In genomic region chr19:49911381-49912145, GRCh38 we compare ENCODE assay signal across 8 cellular contexts. TPM values are rescaled to one million over a fixed set of nuclear protein-coding genes. Genes with fewer than 3 reads are reported as not detected.
DNase-seq lines count a peak whose midpoint lies in the region; ATAC-seq, FAIRE-seq and TF ChIP-seq lines count a peak whose summit lies in the region.

No MANE protein-coding gene starts in this region.

- peak; percentile 66 for DNase-seq in GM12891 (ENCODE audit: insufficient read length, low spot score)
- DNase-seq in astrocyte (ENCODE audit: low read depth): no peak
- DNase-seq in neural progenitor cell (ENCODE audit: low spot score): no peak
- DNase-seq in NCI-H2081 treated with DMSO at 0.1 percent for 48 hours (lab: John Stamatoyannopoulos, UW): no peak
- no peak for DNase-seq in NCI-H1436 (lab: John Stamatoyannopoulos, UW)

- peak; percentile 43 for ATAC-seq in HG03571 (IDR thresholded peaks at IDR 0.05; ENCODE audit: unreplicated experiment)
- no peak for ATAC-seq in HG03565 (IDR thresholded peaks at IDR 0.05; ENCODE audit: unreplicated experiment)
- ATAC-seq in HG03469 (IDR thresholded peaks at IDR 0.05; ENCODE audit: unreplicated experiment): no peak

- H2AFZ ChIP-seq in astrocyte (ENCODE audit: low read depth, low read length): no peak overlapping the region
- H2AFZ ChIP-seq in neural progenitor cell (replicated peaks): no peak overlapping the region

- peaks cover 56% of the 10 kb centered on the region for H3K79me2 ChIP-seq in astrocyte (ENCODE audit: insufficient read depth, low read length)
- peaks cover 57% of the 10 kb centered on the region for H3K79me2 ChIP-seq in neural progenitor cell (ENCODE audit: low read depth)

- FAIRE-seq in GM12891 (lab: Jason Lieb, UNC) (peak; percentile 85), astrocyte (lab: Jason Lieb, UNC) (no peak)

- no peak for TF ChIP-seq POLR2A in GM12891 (IDR thresholded peaks at IDR 0.05; ENCODE audit: low read depth, low read length)

- no peaks in the 10 kb centered on the region for H3K27me3 ChIP-seq in astrocyte (ENCODE audit: insufficient read depth, low read length)
- H3K27me3 ChIP-seq in neural progenitor cell: no peaks in the 10 kb centered on the region

- no peaks in the 10 kb centered on the region for H3F3A ChIP-seq in neural progenitor cell (ENCODE audit: low read depth)

- H3K9me3 ChIP-seq in astrocyte (ENCODE audit: insufficient read depth, low read depth, low read length): no peaks in the 10 kb centered on the region
- no peaks in the 10 kb centered on the region for H3K9me3 ChIP-seq in neural progenitor cell (ENCODE audit: low read depth)

- H3K4me3 ChIP-seq in astrocyte (ENCODE audit: insufficient read depth, low read depth, low read length) (no peak overlapping the region), neural progenitor cell (no peak overlapping the region)

- H3K27me3 Mint-ChIP-seq in astrocyte (ENCODE audit: low read depth, unreplicated experiment): no peaks in the 10 kb centered on the region
- H3K27me3 Mint-ChIP-seq in neural progenitor cell (ENCODE audit: insufficient read depth, low read depth): peaks cover 11% of the 10 kb centered on the region

- TF ChIP-seq CTCF in astrocyte (IDR thresholded peaks at IDR 0.05; ENCODE audit: insufficient read depth, low read depth, low read length): no peak
- TF ChIP-seq CTCF in neural progenitor cell (IDR thresholded peaks at IDR 0.05): no peak

- peaks cover 14% of the 10 kb centered on the region for H3K36me3 ChIP-seq in astrocyte (ENCODE audit: insufficient read depth, low read length)
- H3K36me3 ChIP-seq in neural progenitor cell: no peaks in the 10 kb centered on the region

- no peaks in the 10 kb centered on the region for H3K9me3 Mint-ChIP-seq in astrocyte (ENCODE audit: unreplicated experiment)
- peaks cover 3% of the 10 kb centered on the region for H3K9me3 Mint-ChIP-seq in neural progenitor cell

- H3K9ac ChIP-seq in astrocyte (ENCODE audit: low read length) (peak overlapping the region; percentile 10), neural progenitor cell (no peak overlapping the region)

- H3K4me3 Mint-ChIP-seq in astrocyte (ENCODE audit: unreplicated experiment): no peak overlapping the region
- peak overlapping the region; percentile 52 for H3K4me3 Mint-ChIP-seq in neural progenitor cell

- peaks cover 10% of the 10 kb centered on the region for H3K4me1 Mint-ChIP-seq in astrocyte (ENCODE audit: low read depth, unreplicated experiment)
- peaks cover 3% of the 10 kb centered on the region for H3K4me1 Mint-ChIP-seq in neural progenitor cell

- peaks cover 33% of the 10 kb centered on the region for H3K36me3 Mint-ChIP-seq in astrocyte (ENCODE audit: low read depth, unreplicated experiment)
- peaks cover 43% of the 10 kb centered on the region for H3K36me3 Mint-ChIP-seq in neural progenitor cell

- H3K4me1 ChIP-seq in astrocyte (ENCODE audit: insufficient read depth, low read length) (no peaks in the 10 kb centered on the region), neural progenitor cell (no peaks in the 10 kb centered on the region)

- H3K4me2 ChIP-seq in astrocyte (ENCODE audit: low read length) (peak overlapping the region; percentile 11), neural progenitor cell (no peak overlapping the region)

- no peak overlapping the region for H3K27ac ChIP-seq in astrocyte (ENCODE audit: low read depth, low read length)
- no peak overlapping the region for H3K27ac ChIP-seq in neural progenitor cell

- H4K20me1 ChIP-seq in astrocyte (ENCODE audit: insufficient read depth, low read length) (peaks cover 75% of the 10 kb centered on the region), neural progenitor cell (ENCODE audit: low read depth) (peaks cover 83% of the 10 kb centered on the region)

- H3K27ac Mint-ChIP-seq in astrocyte (ENCODE audit: unreplicated experiment) (peak overlapping the region; percentile 3), neural progenitor cell (peak overlapping the region; percentile 30)

TF ChIP-seq in GM12891, 5 proteins besides CTCF, POLR2A, EP300 and RAD21:
- TF ChIP-seq POLR2AphosphoS5 (IDR thresholded peaks at IDR 0.05; ENCODE audit: low read depth, low read length): 0 out of 2 replicates have a peak, but pooled peaks have one; percentile 28
- TF ChIP-seq PAX5 (IDR thresholded peaks at IDR 0.05; ENCODE audit: insufficient read depth, low read length, severe bottlenecking): no peak
- no peak for TF ChIP-seq TAF1 (IDR thresholded peaks at IDR 0.05; ENCODE audit: low read depth, low read length)
- TF ChIP-seq SPI1 (IDR thresholded peaks at IDR 0.05; ENCODE audit: low read depth, low read length): peak; percentile 48
- 0 out of 2 replicates have a peak, but pooled peaks have one; percentile 38 for TF ChIP-seq POU2F2 (IDR thresholded peaks at IDR 0.05; ENCODE audit: low read depth, low read length)

RNA-seq across cellular contexts. Expression of gene IL4I1, which starts 14.9 kb away (rescaled TPM):
- 30.1 TPM for polyA plus RNA-seq in GM12891 (2012; ENCODE audit: low read depth, missing spikeins)
- total RNA-seq in astrocyte: 0.27 and 0.50 TPM in 2 replicates
- total RNA-seq in neural progenitor cell (ENCODE audit: low replicate concordance): 0.56 TPM in 1 of 2 replicates, not detected in the other

RNA-seq across cellular contexts. Expression of gene ATF5, which starts 17.4 kb away (rescaled TPM):
- polyA plus RNA-seq in GM12891 (2012; ENCODE audit: low read depth, missing spikeins): 41.3 TPM
- 30.8 and 35.5 TPM in 2 replicates for total RNA-seq in astrocyte
- 1.6 and 10.6 TPM in 2 replicates for total RNA-seq in neural progenitor cell (ENCODE audit: low replicate concordance)

RNA-seq across cellular contexts. Expression of gene NUP62, which starts 17.7 kb away (rescaled TPM):
- polyA plus RNA-seq in GM12891 (2012; ENCODE audit: low read depth, missing spikeins): 57.2 TPM
- total RNA-seq in astrocyte (42.7 and 49.5 TPM in 2 replicates), neural progenitor cell (ENCODE audit: low replicate concordance) (48.2 and 83.8 TPM in 2 replicates)

RNA-seq across cellular contexts. Expression of gene TBC1D17, which starts 34.1 kb away (rescaled TPM):
- polyA plus RNA-seq in GM12891 (2012; ENCODE audit: low read depth, missing spikeins): 29.6 TPM
- total RNA-seq in astrocyte (29.1 and 32.2 TPM in 2 replicates), neural progenitor cell (ENCODE audit: low replicate concordance) (10.4 and 15.9 TPM in 2 replicates)

RNA-seq across cellular contexts. Expression of gene AKT1S1, which starts 34.4 kb away (rescaled TPM):
- 14.6 TPM for polyA plus RNA-seq in GM12891 (2012; ENCODE audit: low read depth, missing spikeins)
- total RNA-seq in astrocyte: 104 and 116 TPM in 2 replicates
- total RNA-seq in neural progenitor cell (ENCODE audit: low replicate concordance): 2.3 and 13.6 TPM in 2 replicates
